ENCODE assay signal across 19 cellular contexts in genomic region chr21:45336535-45336810, GRCh38. TPM values are rescaled to one million over a fixed set of nuclear protein-coding genes. Genes with fewer than 3 reads are reported as not detected.
A peak's percentile ranks its signal among the peaks of the same experiment; 100 is the strongest.
DNase-seq lines count a peak whose midpoint lies in the region; ATAC-seq, FAIRE-seq and TF ChIP-seq lines count a peak whose summit lies in the region.
"Had no signal": no experiment of that assay in that cellular context is flagged by ENCODE, and none has a peak within 500 bp of the region (broad histone marks: within the 10 kb centered on the region; RNA-seq: fewer than 3 reads in every experiment).

No MANE protein-coding gene starts in this region.

- H3K4me3 ChIP-seq in A549 (no peak overlapping the region), GM23338 (no peak overlapping the region), endodermal cell (ENCODE audit: low read length) (no peak overlapping the region), GM23248 (no peak overlapping the region)

- POLR2A ChIA-PET in A549 (lab: Yijun Ruan, JAX) = no interaction called here

- TF ChIP-seq POLR2A in A549 (IDR thresholded peaks at IDR 0.05; ENCODE audit: low read length) = no peak

- H3K9me3 ChIP-seq in A549 (no peaks in the 10 kb centered on the region), endodermal cell (ENCODE audit: control insufficient read depth, low read length) (no peaks in the 10 kb centered on the region), GM23248 (ENCODE audit: low read depth) (no peaks in the 10 kb centered on the region)

- H3F3A ChIP-seq in GM23338 (replicated peaks; ENCODE audit: low read depth) = no peaks in the 10 kb centered on the region
- H3F3A ChIP-seq in GM23248 (ENCODE audit: insufficient read depth) = no peaks in the 10 kb centered on the region

- H3K9me2 ChIP-seq in GM23338 (ENCODE audit: insufficient read depth) (no peaks in the 10 kb centered on the region), GM23248 (ENCODE audit: insufficient read depth) (no peaks in the 10 kb centered on the region)

- H3K4me3 Mint-ChIP-seq in GM23338 (no peak overlapping the region), endodermal cell (no peak overlapping the region), osteocyte (ENCODE audit: unreplicated experiment) (no peak overlapping the region)
- H3K4me3 Mint-ChIP-seq: B cell; CD8-positive, alpha-beta memory T cell had no signal

- WGBS in A549 (ENCODE audit: missing lambda C conversion rate) = 93% methylated on average over 4 of the region's 4 CpGs
- WGBS in endodermal cell (ENCODE audit: insufficient coverage in 1 of 2, insufficient read length in 1 of 2), 2 experiments = 93 to 100% methylated on average over 2 to 4 of the region's 4 CpGs
- 74 to 75% methylated on average over 4 of the region's 4 CpGs for WGBS in GM23248 (ENCODE audit: low coverage in 1 of 2, low lambda C conversion rate in 2 of 2, missing lambda C conversion rate in 2 of 2), 2 experiments

- ATAC-seq in A549 (no peak), GM23338 (no peak)

- H4K20me1 ChIP-seq in GM23338 (replicated peaks; ENCODE audit: insufficient read depth) (no peaks in the 10 kb centered on the region), GM23248 (ENCODE audit: insufficient read depth) (no peaks in the 10 kb centered on the region)

- no peak for FAIRE-seq in A549 (lab: Jason Lieb, UNC)
- FAIRE-seq: HTR-8/SVneo had no signal

- no peaks in the 10 kb centered on the region for H3K36me3 ChIP-seq in GM23338 (ENCODE audit: insufficient read depth)
- H3K36me3 ChIP-seq in endodermal cell (ENCODE audit: control insufficient read depth, insufficient read depth, low read length) = no peaks in the 10 kb centered on the region
- H3K36me3 ChIP-seq in GM23248 (ENCODE audit: low read depth) = no peaks in the 10 kb centered on the region

- H3K27me3 ChIP-seq in GM23338 (ENCODE audit: insufficient read depth) (no peaks in the 10 kb centered on the region), endodermal cell (ENCODE audit: control insufficient read depth, insufficient read depth, low read length, poor library complexity, severe bottlenecking) (no peaks in the 10 kb centered on the region), GM23248 (replicated peaks; ENCODE audit: insufficient read depth) (no peaks in the 10 kb centered on the region)

- H3K4me1 Mint-ChIP-seq in GM23338 (peaks cover 27% of the 10 kb centered on the region), endodermal cell (peaks cover 29% of the 10 kb centered on the region), osteocyte (ENCODE audit: unreplicated experiment) (peaks cover 44% of the 10 kb centered on the region)
- H3K4me1 Mint-ChIP-seq: B cell; CD8-positive, alpha-beta memory T cell had no signal

- H3K9ac ChIP-seq in endodermal cell (ENCODE audit: extremely low read depth, low read length, poor library complexity, severe bottlenecking) = no peak overlapping the region
- no peak overlapping the region for H3K9ac ChIP-seq in GM23248

- TF ChIP-seq CTCF in A549 (IDR thresholded peaks at IDR 0.05) (no peak), GM23338 (conservative IDR thresholded peaks at IDR 0.05; ENCODE audit: low read depth in 2 of 2) (no peak), endodermal cell (conservative IDR thresholded peaks at IDR 0.05) (no peak), osteocyte (IDR thresholded peaks at IDR 0.05) (no peak)

- CTCF ChIA-PET in A549 (lab: Yijun Ruan, JAX) = interaction anchor here (0.9 to 1.0 kb wide), 2 partner anchors 16 to 23 kb away, joined by 3 read pairs; no protein-coding TSS in a partner anchor

- in situ Hi-C loops in GM23248 (cut with MboI) = no loop called here

- H3K27ac Mint-ChIP-seq in GM23338 (no peak overlapping the region), endodermal cell (peak overlapping the region; percentile 59), osteocyte (ENCODE audit: unreplicated experiment) (peak overlapping the region; percentile 44)
- H3K27ac Mint-ChIP-seq: B cell had no signal

- H3K4me1 ChIP-seq in A549 (peaks cover 45% of the 10 kb centered on the region), GM23338 (ENCODE audit: insufficient read depth) (no peaks in the 10 kb centered on the region; the same call in 1 of the 2 replicates), endodermal cell (ENCODE audit: control insufficient read depth, insufficient read depth, low read length) (peaks cover 15% of the 10 kb centered on the region), GM23248 (ENCODE audit: insufficient read depth) (no peaks in the 10 kb centered on the region)

- TF ChIP-seq EP300 in A549 (IDR thresholded peaks at IDR 0.05) = no peak

- no peak overlapping the region for H3K4me2 ChIP-seq in A549
- no peak overlapping the region for H3K4me2 ChIP-seq in GM23338
- H3K4me2 ChIP-seq in GM23248 (ENCODE audit: unreplicated experiment) = no peak overlapping the region

- peaks cover 3% of the 10 kb centered on the region; the same call in 1 of the 3 replicates for H3K9me3 Mint-ChIP-seq in GM23338
- H3K9me3 Mint-ChIP-seq in endodermal cell = no peaks in the 10 kb centered on the region
- no peaks in the 10 kb centered on the region for H3K9me3 Mint-ChIP-seq in osteocyte (ENCODE audit: unreplicated experiment)
- H3K9me3 Mint-ChIP-seq: CD8-positive, alpha-beta memory T cell had no signal

- H3K27ac ChIP-seq in A549 = peak overlapping the region; percentile 48 to 100; a peak in 5 of 6 replicates
- no peak overlapping the region for H3K27ac ChIP-seq in GM23338 (ENCODE audit: low read depth)
- H3K27ac ChIP-seq in endodermal cell (ENCODE audit: low read depth, low read length) = no peak overlapping the region
- H3K27ac ChIP-seq in GM23248 = no peak overlapping the region

- TF ChIP-seq RAD21 in A549 (conservative IDR thresholded peaks at IDR 0.05 in 1 of 2, IDR thresholded peaks at IDR 0.05 in 1 of 2) = no peak

- H3K36me3 Mint-ChIP-seq in GM23338 (ENCODE audit: low read depth) (0 out of 3 replicates have a peak, but pooled peaks cover 2% of the 10 kb centered on the region), endodermal cell (ENCODE audit: low read depth) (no peaks in the 10 kb centered on the region), osteocyte (ENCODE audit: unreplicated experiment) (no peaks in the 10 kb centered on the region)
- H3K36me3 Mint-ChIP-seq: CD8-positive, alpha-beta memory T cell had no signal

- H3K79me2 ChIP-seq in GM23338 (replicated peaks; ENCODE audit: insufficient read depth) = no peaks in the 10 kb centered on the region
- no peaks in the 10 kb centered on the region for H3K79me2 ChIP-seq in GM23248 (ENCODE audit: insufficient read depth)

- DNase-seq in A549 (ENCODE audit: low read depth in 1 of 2, low spot score in 1 of 2) (no peak), GM23338 (ENCODE audit: low spot score) (no peak), endodermal cell (no peak), osteocyte (ENCODE audit: extremely low spot score, unreplicated experiment) (no peak), anterior cingulate cortex (lab: John Stamatoyannopoulos, UW) (no peak), globus pallidus (ENCODE audit: low spot score) (no peak), GM23248 (no peak)
- DNase-seq: ACHN; GF-D8; GOT3; NCI-H146; NCI-H2107; NCI-H226; NCI-H526 treated with DMSO at 0.1 percent for 48 hours; NK-92 treated with Interleukin-12 subunit alpha and Interleukin-12 subunit beta, amount 100 ng/mL, for 24 hours; SHP77 had no signal

- H3K27me3 Mint-ChIP-seq in GM23338 (ENCODE audit: insufficient read depth, low read depth, poor library complexity) (peaks cover 11% of the 10 kb centered on the region), endodermal cell (ENCODE audit: insufficient read depth) (no peaks in the 10 kb centered on the region), osteocyte (ENCODE audit: unreplicated experiment) (no peaks in the 10 kb centered on the region)

- peak overlapping the region; percentile 74; the same call in 1 of the 2 replicates for H2AFZ ChIP-seq in GM23338
- no peak overlapping the region for H2AFZ ChIP-seq in GM23248

TF ChIP-seq in A549, 52 proteins besides CTCF, POLR2A, EP300 and RAD21 (continues in another document):
- TF ChIP-seq BCL3 (IDR thresholded peaks at IDR 0.05) (no peak), GATA3 (IDR thresholded peaks at IDR 0.05; ENCODE audit: borderline replicate concordance) (no peak), KDM5A (IDR thresholded peaks at IDR 0.05) (no peak)

TF ChIP-seq in GM23338, 12 proteins besides CTCF, POLR2A, EP300 and RAD21 (continues in another document):
- TF ChIP-seq POLR2AphosphoS5 (IDR thresholded peaks at IDR 0.05; ENCODE audit: low read depth) = no peak

RNA-seq across cellular contexts. Expression of gene POFUT2, which starts 48.8 kb away (rescaled TPM):
- 10.5 and 10.7 TPM in 2 replicates for polyA plus RNA-seq in A549 (2011; rRNA removed)
- 10.3 and 12.3 TPM in 2 replicates for polyA plus RNA-seq in A549 (2012; cell fraction: cytosol; rRNA removed)
- 53.6 and 61.8 TPM in 2 replicates for polyA plus RNA-seq in A549 (2012; cell fraction: nucleus; rRNA removed)
- 14.7 to 16.6 TPM (median 16.1 TPM) in 3 replicates for polyA plus RNA-seq in A549 (2017; fragmentation: RNase III; extraction: RNeasy Plus Mini Kit Qiagen cat#74134 plus additional on column Dnase treatment)
- polyA minus RNA-seq in A549 (2011; rRNA and poly(A)+ RNA removed) = 6.4 and 11.6 TPM in 2 replicates
- 34.5 and 36.2 TPM in 2 replicates for total RNA-seq in GM23338 (2014; rRNA removed; shearing (Covaris generic))
- 10.9 and 12.1 TPM in 2 replicates for polyA plus RNA-seq in GM23338 (2016; fragmentation: Nextera tagmentation; extraction: Ambion mirVana)
- total RNA-seq in endodermal cell = 10 to 100 TPM; 49.0 to 73.3 TPM
- 55.1 TPM for polyA plus RNA-seq in endodermal cell (2013, experiment 1 of 2)
- polyA plus RNA-seq in endodermal cell (2013, experiment 2 of 2) = 46.9 TPM
- 62.7 and 63.7 TPM in 2 replicates for total RNA-seq in osteocyte
- 48.2 and 54.0 TPM in 2 replicates for total RNA-seq in GM23248 (2014; rRNA removed; shearing (Covaris generic))
- polyA plus RNA-seq in GM23248 (2016; fragmentation: Nextera tagmentation; extraction: Ambion mirVana) = 30.1 and 30.9 TPM in 2 replicates

Comparison
In these comparisons a context has a peak if more than half of its experiments do, and no peak if none do; other contexts are left out.
1. H3K27ac ChIP-seq: peak in A549 (2 of 2); none in GM23338 (single experiment), endodermal cell (single experiment) and GM23248 (single experiment).